ENCODE assay signal across 15 cellular contexts in the genomic region with DNA sequence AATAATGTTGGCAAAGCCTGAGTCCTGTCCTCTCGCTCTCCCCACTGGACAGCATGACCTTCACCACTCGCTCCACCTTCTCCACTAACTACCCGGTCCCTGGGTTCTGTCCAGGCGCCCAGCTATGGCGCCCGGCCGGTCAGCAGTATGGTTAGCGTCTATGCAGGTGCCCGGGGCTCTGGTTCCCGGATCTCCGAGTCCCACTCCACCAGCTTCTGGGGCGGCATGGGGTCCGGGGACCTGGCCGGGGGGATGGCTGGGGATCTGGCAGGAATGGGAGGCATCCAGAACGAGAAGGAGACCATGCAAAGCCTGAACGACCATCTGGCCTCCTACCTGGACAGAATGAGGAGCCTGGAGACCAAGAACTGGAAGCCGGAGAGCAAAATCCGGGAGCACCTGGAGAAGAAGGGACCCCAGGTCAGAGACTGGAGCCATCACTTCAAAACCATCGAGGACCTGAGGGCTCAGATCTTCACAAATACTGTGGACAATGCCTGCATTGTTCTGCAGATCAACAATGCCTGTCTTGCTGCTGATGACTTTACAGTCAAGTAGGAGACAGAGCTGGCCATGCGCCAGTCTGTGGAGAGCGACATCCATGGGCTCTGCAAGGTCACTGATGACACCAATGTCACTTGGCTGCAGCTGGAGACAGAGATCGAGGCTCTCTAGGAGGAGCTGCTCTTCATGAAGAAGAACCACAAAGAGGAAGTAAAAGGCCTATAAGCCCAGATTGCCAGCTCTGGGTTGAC. TPM values are rescaled to one million over a fixed set of nuclear protein-coding genes. Genes with fewer than 3 reads are reported as not detected.
DNase-seq lines count a peak whose midpoint lies in the region; FAIRE-seq lines count a peak whose summit lies in the region.
"Had no signal": no experiment of that assay in that cellular context is flagged by ENCODE, and none has a peak within 500 bp of the region (broad histone marks: within the 10 kb centered on the region; RNA-seq: fewer than 3 reads in every experiment).

No MANE protein-coding gene starts in this region.

- no peaks in the 10 kb centered on the region for H3K4me1 ChIP-seq in mesendoderm (ENCODE audit: control insufficient read depth, low read depth, low read length)
- H3K4me1 ChIP-seq: Caco-2 had no signal

- no peak overlapping the region for H2AK5ac ChIP-seq in mesendoderm (ENCODE audit: low read length)

- H2BK5ac ChIP-seq in mesendoderm (ENCODE audit: low read length) = no peak overlapping the region

- no peak overlapping the region for H3K9ac ChIP-seq in mesendoderm (ENCODE audit: low read length)

- no peak overlapping the region for H4K5ac ChIP-seq in mesendoderm (ENCODE audit: low read length)

- H3K27ac ChIP-seq in mesendoderm (ENCODE audit: low read depth, low read length) = no peak overlapping the region
- H3K27ac ChIP-seq: 22Rv1, thoracic aorta had no signal

- H3K56ac ChIP-seq in mesendoderm (ENCODE audit: low read length) = no peak overlapping the region

- H3K4ac ChIP-seq in mesendoderm (ENCODE audit: low read depth, low read length) = no peak overlapping the region

- H3K4me3 ChIP-seq in mesendoderm (ENCODE audit: low read length) = no peak overlapping the region
- H3K4me3 ChIP-seq: MG63, thoracic aorta had no signal

- intact Hi-C loops in posterior vena cava (cut with DNase I) = no loop called here

- H2BK15ac ChIP-seq in mesendoderm (replicated peaks; ENCODE audit: low read depth) = no peak overlapping the region

- H3K23ac ChIP-seq in mesendoderm (ENCODE audit: low read length) = no peak overlapping the region

- no peaks in the 10 kb centered on the region for H3K79me1 ChIP-seq in mesendoderm (ENCODE audit: low read length)

- H3K18ac ChIP-seq in mesendoderm (ENCODE audit: low read length) = no peak overlapping the region

- no CpG with 5 or more reads among the region's 22 CpGs for WGBS in mesendoderm (ENCODE audit: extremely low coverage, insufficient coverage, low lambda C conversion rate)

- H3K27me3 ChIP-seq in mesendoderm (ENCODE audit: insufficient read depth, low read length, poor library complexity) = no peaks in the 10 kb centered on the region
- H3K27me3 ChIP-seq: MG63 had no signal

- H3K36me3 ChIP-seq in mesendoderm (ENCODE audit: control insufficient read depth, insufficient read depth, low read length) = peaks cover 6% of the 10 kb centered on the region

- H2BK120ac ChIP-seq in mesendoderm (ENCODE audit: low read depth, low read length) = no peak overlapping the region

- no peaks in the 10 kb centered on the region for H3K79me2 ChIP-seq in mesendoderm (ENCODE audit: control insufficient read depth, insufficient read depth, low read length)

- DNase-seq in DMS53 (lab: John Stamatoyannopoulos, UW) (peak; percentile 26), DMS53 treated with DMSO at 0.1 percent for 48 hours (lab: John Stamatoyannopoulos, UW; ENCODE audit: unreplicated experiment) (no peak), NOMO-1 treated with dmso at 0.1 percent for 144 hours (lab: John Stamatoyannopoulos, UW; ENCODE audit: unreplicated experiment) (peak; percentile 9), frontal cortex (ENCODE audit: low spot score in 2 of 2) (no peak), posterior vena cava (ENCODE audit: low spot score) (peak; percentile 62), cortex of kidney (lab: John Stamatoyannopoulos, UW) (no peak), mesendoderm (no peak), RKO (ENCODE audit: low spot score) (no peak)
- DNase-seq: dermis blood vessel endothelial cell, HCEC 1CT had no signal

- FAIRE-seq in frontal cortex (lab: Jason Lieb, UNC) = peak; percentile 63
- FAIRE-seq: islet of Langerhans had no signal

- H4K8ac ChIP-seq in mesendoderm (ENCODE audit: low read depth, low read length) = no peak overlapping the region

- H3K4me2 ChIP-seq in mesendoderm (ENCODE audit: low read length) = no peak overlapping the region

RNA-seq across cellular contexts. Expression of gene RNF114, which starts 20.7 kb away (rescaled TPM):
- total RNA-seq in frontal cortex = 31.0 TPM
- total RNA-seq in posterior vena cava = 10 to 100 TPM; 44.8 to 46.6 TPM
- 60.4 TPM for polyA plus RNA-seq in mesendoderm (2013, experiment 1 of 2)
- polyA plus RNA-seq in mesendoderm (2013, experiment 2 of 2) = 60.4 TPM

RNA-seq across cellular contexts. Expression of gene SNAI1, which starts 25.9 kb away (rescaled TPM):
- total RNA-seq in frontal cortex (not detected), posterior vena cava (1 to 10 TPM; 8.6 to 8.9 TPM)
- polyA plus RNA-seq in mesendoderm (2013, experiment 1 of 2) = 23.6 TPM
- polyA plus RNA-seq in mesendoderm (2013, experiment 2 of 2) = 20.7 TPM

RNA-seq across cellular contexts. Expression of gene SPATA2, which starts 41.5 kb away (rescaled TPM):
- total RNA-seq in frontal cortex (2.0 TPM), posterior vena cava (1 to 10 TPM; 4.5 TPM)
- 10.0 TPM for polyA plus RNA-seq in mesendoderm (2013, experiment 1 of 2)
- 9.6 TPM for polyA plus RNA-seq in mesendoderm (2013, experiment 2 of 2)

Comparison
In these comparisons a context has a peak if more than half of its experiments do, and no peak if none do; other contexts are left out.
1. DNase-seq: peak in DMS53 (single experiment), NOMO-1 treated with dmso at 0.1 percent for 144 hours (single experiment) and posterior vena cava (single experiment); none in DMS53 treated with DMSO at 0.1 percent for 48 hours (single experiment), frontal cortex (0 of 2), cortex of kidney (single experiment), mesendoderm (single experiment) and RKO (single experiment).